Comparison of ENCODE assay signal across 6 cellular contexts in the genomic region with DNA sequence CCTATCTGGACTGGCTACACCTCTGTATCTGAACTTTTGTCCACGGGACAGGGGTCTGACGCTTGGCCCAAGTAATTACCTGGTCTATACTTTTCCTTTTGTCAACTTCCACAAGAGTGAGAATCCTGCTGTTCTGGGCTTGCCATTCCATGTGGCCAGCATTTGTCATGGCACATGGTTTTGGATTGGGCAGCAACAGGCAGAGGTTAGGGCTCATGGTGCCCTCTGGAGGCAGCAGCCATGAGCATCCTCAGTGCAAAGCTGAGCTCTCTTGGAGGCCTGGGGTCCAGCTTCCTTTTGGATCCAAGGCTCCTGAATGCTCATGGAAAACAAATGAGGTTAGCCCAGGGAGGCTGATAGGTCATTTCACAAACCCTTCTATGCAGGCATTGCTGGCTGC. TPM values are rescaled to one million over a fixed set of nuclear protein-coding genes. Genes with fewer than 3 reads are reported as not detected.
DNase-seq lines count a peak whose midpoint lies in the region; ATAC-seq and TF ChIP-seq lines count a peak whose summit lies in the region.

No MANE protein-coding gene starts in this region.

- peak; percentile 62 for ATAC-seq in left lung

- CTCF ChIA-PET in GM10248 (lab: Yijun Ruan, JAX): interaction anchor here (1.4 to 7.8 kb wide), 5 partner anchors 27 to 345 kb away, joined by 3 to 53 read pairs (median 4); no protein-coding TSS in a partner anchor

- intact Hi-C loops in left lung (cut with DNase I): no loop called here

- no peak overlapping the region for H3K4me3 ChIP-seq in left lung
- no peak overlapping the region for H3K4me3 ChIP-seq in effector memory CD4-positive, alpha-beta T cell (ENCODE audit: insufficient read depth, low read depth, low read length, poor library complexity, severe bottlenecking)

- H3K27ac ChIP-seq in left lung: no peak overlapping the region
- no peak overlapping the region for H3K27ac ChIP-seq in effector memory CD4-positive, alpha-beta T cell (ENCODE audit: insufficient read depth, low read length, poor library complexity, severe bottlenecking)

- H3K36me3 ChIP-seq in left lung: peaks cover 0 to 64% of the 10 kb centered on the region in 2 donors
- peaks cover 33% of the 10 kb centered on the region for H3K36me3 ChIP-seq in effector memory CD4-positive, alpha-beta T cell (ENCODE audit: control insufficient read depth, insufficient read depth, low read length)

- TF ChIP-seq CTCF in GM10248 (IDR thresholded peaks at IDR 0.05; ENCODE audit: control extremely low read depth, extremely low read depth, low read depth, missing control alignments) (peak; percentile 42), left lung (IDR thresholded peaks at IDR 0.05) (peak in 1 of 2 donors; percentile 24)

- peaks cover 0 to 19% of the 10 kb centered on the region in 2 donors for H3K4me1 ChIP-seq in left lung
- H3K4me1 ChIP-seq in effector memory CD4-positive, alpha-beta T cell (ENCODE audit: control insufficient read depth, insufficient read depth, low read length, poor library complexity, severe bottlenecking): no peaks in the 10 kb centered on the region

- H3K9me3 ChIP-seq in left lung: no peaks in the 10 kb centered on the region
- H3K9me3 ChIP-seq in effector memory CD4-positive, alpha-beta T cell (ENCODE audit: control insufficient read depth, low read length): no peaks in the 10 kb centered on the region

- DNase-seq in GM10248 (ENCODE audit: extremely low spot score) (no peak), RPMI7951 (ENCODE audit: low read depth) (peak; percentile 64), left lung (no peak), COLO829 (ENCODE audit: low spot score) (no peak)
- no peak for DNase-seq in effector memory CD4-positive, alpha-beta T cell
- no peak for DNase-seq in activated T-cell treated with anti-CD3 and anti-CD28 coated beads, Interleukin-2, amount 50 U/mL, for 1 hour

- H3K27me3 ChIP-seq in left lung: no peaks in the 10 kb centered on the region
- no peaks in the 10 kb centered on the region for H3K27me3 ChIP-seq in effector memory CD4-positive, alpha-beta T cell (replicated peaks; ENCODE audit: control insufficient read depth, insufficient read depth, low read length, poor library complexity, severe bottlenecking)

- POLR2A ChIA-PET in GM10248 (lab: Yijun Ruan, JAX): interaction anchor here (0.6 to 0.7 kb wide), 2 partner anchors 103 to 446 kb away, joined by 3 to 4 read pairs; a partner anchor contains a TSS

RNA-seq across cellular contexts. Expression of a gene that starts 7.5 kb away (rescaled TPM):
- total RNA-seq in RPMI7951 (2014; rRNA removed; shearing (Covaris generic)): 39.7 and 42.4 TPM in 2 replicates
- 10 to 100 TPM; 47.9 to 48.8 TPM for total RNA-seq in left lung

RNA-seq across cellular contexts. Expression of a gene that starts 17.8 kb away (rescaled TPM):
- 28.5 and 31.2 TPM in 2 replicates for total RNA-seq in RPMI7951 (2014; rRNA removed; shearing (Covaris generic))
- 10 to 100 TPM; 30.8 to 37.9 TPM for total RNA-seq in left lung

RNA-seq across cellular contexts. Expression of a gene that starts 18.6 kb away (rescaled TPM):
- total RNA-seq in RPMI7951 (2014; rRNA removed; shearing (Covaris generic)): 392 and 459 TPM in 2 replicates
- total RNA-seq in left lung: 10 to 100 TPM; 91.5 to 92.2 TPM

RNA-seq across cellular contexts. Expression of a gene that starts 19.4 kb away (rescaled TPM):
- total RNA-seq in RPMI7951 (2014; rRNA removed; shearing (Covaris generic)): 1.3 TPM in 1 of 2 replicates, not detected in the other
- total RNA-seq in left lung: 1 to 10 TPM in 1 of 2 donors, not detected in 1; 1.7 TPM

RNA-seq across cellular contexts. Expression of a gene that starts 23.2 kb away (rescaled TPM):
- total RNA-seq in RPMI7951 (2014; rRNA removed; shearing (Covaris generic)): 36.2 and 41.8 TPM in 2 replicates
- 10 to 100 TPM; 21.7 to 26.2 TPM for total RNA-seq in left lung
